ENCODE assay signal across 8 cellular contexts in genomic region chr14:77040309-77040994, GRCh38. TPM values are rescaled to one million over a fixed set of nuclear protein-coding genes. Genes with fewer than 3 reads are reported as not detected.
DNase-seq lines count a peak whose midpoint lies in the region; ATAC-seq and TF ChIP-seq lines count a peak whose summit lies in the region.

No MANE protein-coding gene starts in this region.

- H3K27ac ChIP-seq in temporal lobe (ENCODE audit: low read depth, low read length): peak overlapping the region; percentile 96

- peak overlapping the region; percentile 100 for H3K27ac Mint-ChIP-seq in activated naive CD4-positive, alpha-beta T cell treated with anti-CD3 and anti-CD28 coated beads, Interleukin-2, amount 10 ng/mL, durations not matched to agents 7 days and 5 days

- no peak for TF ChIP-seq CTCF in NB4 (IDR thresholded peaks at IDR 0.05; ENCODE audit: low read depth, low read length)

- H3K4me3 Mint-ChIP-seq in activated naive CD4-positive, alpha-beta T cell treated with anti-CD3 and anti-CD28 coated beads, Interleukin-2, amount 10 ng/mL, durations not matched to agents 7 days and 5 days: peak overlapping the region; percentile 65

- H3K36me3 Mint-ChIP-seq in activated naive CD4-positive, alpha-beta T cell treated with anti-CD3 and anti-CD28 coated beads, Interleukin-2, amount 10 ng/mL, durations not matched to agents 7 days and 5 days: peaks cover 1% of the 10 kb centered on the region

- H3K4me3 ChIP-seq in NB4 (ENCODE audit: low read depth, low read length): peak overlapping the region; percentile 51

- peak; percentile 52 for ATAC-seq in HG02571 (IDR thresholded peaks at IDR 0.05; ENCODE audit: unreplicated experiment)

- H3K4me1 Mint-ChIP-seq in activated naive CD4-positive, alpha-beta T cell treated with anti-CD3 and anti-CD28 coated beads, Interleukin-2, amount 10 ng/mL, durations not matched to agents 7 days and 5 days: peaks cover 94% of the 10 kb centered on the region

- peaks cover 9% of the 10 kb centered on the region for H3K27me3 Mint-ChIP-seq in activated naive CD4-positive, alpha-beta T cell treated with anti-CD3 and anti-CD28 coated beads, Interleukin-2, amount 10 ng/mL, durations not matched to agents 7 days and 5 days

- DNase-seq in G401 (ENCODE audit: low spot score) (peak; percentile 99), NB4 (ENCODE audit: low read depth) (peak; percentile 96), SK-N-DZ (ENCODE audit: low spot score) (peak; percentile 97), glomerular endothelial cell (ENCODE audit: extremely low read depth, low read depth, low spot score) (peak; percentile 99), occipital lobe (lab: John Stamatoyannopoulos, UW) (peak; percentile 95)
- DNase-seq in activated naive CD4-positive, alpha-beta T cell treated with anti-CD3 and anti-CD28 coated beads, Interleukin-2, amount 10 ng/mL, durations not matched to agents 7 days and 5 days: peak; percentile 96

- CTCF ChIA-PET in activated naive CD4-positive, alpha-beta T cell treated with anti-CD3 and anti-CD28 coated beads, Interleukin-2, amount 10 ng/mL, durations not matched to agents 7 days and 5 days (lab: Charles Lee): interaction anchor here (0.8 to 5.9 kb wide), 10 partner anchors 11 to 165 kb away, joined by 3 to 28 read pairs (median 6); partner anchors contain the start of gene IRF2BPL

- in situ Hi-C loops in G401 (cut with HindIII; ENCODE audit: low sequenced_read_pairs): no loop called here

- TF ChIP-seq POLR2A in NB4 (IDR thresholded peaks at IDR 0.05; ENCODE audit: extremely low read depth, insufficient read length): peak; percentile 35

- H3K9me3 Mint-ChIP-seq in activated naive CD4-positive, alpha-beta T cell treated with anti-CD3 and anti-CD28 coated beads, Interleukin-2, amount 10 ng/mL, durations not matched to agents 7 days and 5 days: no peaks in the 10 kb centered on the region

RNA-seq across cellular contexts. Expression of gene IRF2BPL, which starts 11.9 kb away (rescaled TPM):
- total RNA-seq in G401 (2014; rRNA removed; shearing (Covaris generic)): 57.2 and 59.4 TPM in 2 replicates
- polyA plus RNA-seq in SK-N-DZ (2014; cell fraction: cytosol; rRNA removed): 18.1 and 20.5 TPM in 2 replicates
- 10.6 and 12.5 TPM in 2 replicates for polyA plus RNA-seq in SK-N-DZ (2014; cell fraction: nucleus; rRNA removed)
- 23.7 and 34.2 TPM in 2 replicates for total RNA-seq in glomerular endothelial cell
- 72.7 TPM for total RNA-seq in occipital lobe
- 54.6 TPM for total RNA-seq in temporal lobe

RNA-seq across cellular contexts. Expression of gene CIPC, which starts 57.6 kb away (rescaled TPM):
- 30.5 and 32.2 TPM in 2 replicates for total RNA-seq in G401 (2014; rRNA removed; shearing (Covaris generic))
- 22.1 and 24.0 TPM in 2 replicates for polyA plus RNA-seq in SK-N-DZ (2014; cell fraction: cytosol; rRNA removed)
- polyA plus RNA-seq in SK-N-DZ (2014; cell fraction: nucleus; rRNA removed): 8.5 and 11.2 TPM in 2 replicates
- total RNA-seq in glomerular endothelial cell: 12.5 and 19.0 TPM in 2 replicates
- 44.5 TPM for total RNA-seq in occipital lobe
- total RNA-seq in temporal lobe: 34.9 TPM

Comparison
In these comparisons a context has a peak if more than half of its experiments do, and no peak if none do; other contexts are left out.
1. Peak in every context shown above with its lines: DNase-seq, ATAC-seq, H3K4me3 ChIP-seq and H3K27ac ChIP-seq.